ENCODE assay signal across 12 cellular contexts in genomic region chr2:62221141-62221540, GRCh38. TPM values are rescaled to one million over a fixed set of nuclear protein-coding genes. Genes with fewer than 3 reads are reported as not detected.
DNase-seq lines count a peak whose midpoint lies in the region; ATAC-seq and TF ChIP-seq lines count a peak whose summit lies in the region.
"Had no signal": no experiment of that assay in that cellular context is flagged by ENCODE, and none has a peak within 500 bp of the region (broad histone marks: within the 10 kb centered on the region; RNA-seq: fewer than 3 reads in every experiment).

No MANE protein-coding gene starts in this region.

- no peaks in the 10 kb centered on the region for H3K27me3 Mint-ChIP-seq in naive thymus-derived CD8-positive, alpha-beta T cell

- H3K4me3 ChIP-seq in choroid plexus epithelial cell (ENCODE audit: low read depth, low read length) (no peak overlapping the region), H7 (ENCODE audit: insufficient read depth, low read depth, low read length) (no peak overlapping the region)
- H3K4me3 ChIP-seq: esophagus squamous epithelium, prostate gland had no signal

- peaks cover 0 to 35% (median 7%) of the 10 kb centered on the region in 9 donors for H3K9me3 Mint-ChIP-seq in naive thymus-derived CD8-positive, alpha-beta T cell

- DNase-seq in DMS 273 (lab: John Stamatoyannopoulos, UW; ENCODE audit: unreplicated experiment) (peak; percentile 37), DMS 273 treated with DMSO at 0.1 percent for 48 hours (lab: John Stamatoyannopoulos, UW) (no peak), NCI-H69 (lab: John Stamatoyannopoulos, UW) (peak; percentile 45), choroid plexus epithelial cell (ENCODE audit: low read depth) (peak; percentile 82), NK-92 (lab: John Stamatoyannopoulos, UW; ENCODE audit: unreplicated experiment) (no peak), H7 (no peak), cardiac septum (ENCODE audit: low spot score) (no peak)
- no peak for DNase-seq in naive thymus-derived CD8-positive, alpha-beta T cell
- DNase-seq: activated CD4-positive, alpha-beta T cell treated with anti-CD3 and anti-CD28 coated beads for 4 hours; DMS79 treated with DMSO at 0.1 percent for 48 hours; esophagus squamous epithelium had no signal

- peak overlapping the region; percentile 60 to 96 (median 91) for H3K27ac Mint-ChIP-seq in naive thymus-derived CD8-positive, alpha-beta T cell

- peaks cover 40 to 89% (median 85%) of the 10 kb centered on the region in 4 donors for H3K4me1 Mint-ChIP-seq in naive thymus-derived CD8-positive, alpha-beta T cell

- H3K36me3 ChIP-seq in H7 (replicated peaks; ENCODE audit: control insufficient read depth, insufficient read depth, low read length) = peaks cover 12% of the 10 kb centered on the region
- H3K36me3 ChIP-seq: prostate gland had no signal

- intact Hi-C loops in cardiac septum (cut with DNase I) = no loop called here

- no peaks in the 10 kb centered on the region for H3K27me3 ChIP-seq in H7 (ENCODE audit: control insufficient read depth, insufficient read depth, low read length)
- H3K27me3 ChIP-seq: esophagus squamous epithelium had no signal

- H3K36me3 Mint-ChIP-seq in naive thymus-derived CD8-positive, alpha-beta T cell = peaks cover 34 to 56% (median 44%) of the 10 kb centered on the region in 3 donors

- H3K4me3 Mint-ChIP-seq in naive thymus-derived CD8-positive, alpha-beta T cell = peak overlapping the region in 5 of 10 donors; percentile 1 to 48 (median 11)

- no peak for ATAC-seq in naive thymus-derived CD8-positive, alpha-beta T cell

- TF ChIP-seq CTCF in choroid plexus epithelial cell (conservative IDR thresholded peaks at IDR 0.05; ENCODE audit: low read depth, low read length) = no peak

- POLR2A ChIA-PET in naive thymus-derived CD8-positive, alpha-beta T cell (lab: Charles Lee) = interaction anchor here (1.0 kb wide), 1 partner anchor 10 kb away, joined by 3 read pairs; no protein-coding TSS in a partner anchor

RNA-seq across cellular contexts. Expression of gene B3GNT2, which starts 25.2 kb away (rescaled TPM):
- 10 to 100 TPM; 20.7 to 22.8 TPM for total RNA-seq in naive thymus-derived CD8-positive, alpha-beta T cell
- polyA plus RNA-seq in naive thymus-derived CD8-positive, alpha-beta T cell = 10 to 100 TPM; 20.0 to 31.0 (median 27.0) TPM
- 33.4 and 34.8 TPM in 2 replicates for total RNA-seq in H7 (2014; rRNA removed; shearing (Covaris generic))
- total RNA-seq in cardiac septum = 31.2 TPM

Comparison
In these comparisons a context has a peak if more than half of its experiments do, and no peak if none do; other contexts are left out.
1. DNase-seq: peak in DMS 273 (single experiment), NCI-H69 (single experiment) and choroid plexus epithelial cell (single experiment); none in DMS 273 treated with DMSO at 0.1 percent for 48 hours (single experiment), naive thymus-derived CD8-positive, alpha-beta T cell (0 of 10), NK-92 (single experiment), H7 (single experiment) and cardiac septum (single experiment).